ENCODE assay signal across 19 cellular contexts in genomic region chr9:98913705-98914104, GRCh38. TPM values are rescaled to one million over a fixed set of nuclear protein-coding genes. Genes with fewer than 3 reads are reported as not detected.
DNase-seq lines count a peak whose midpoint lies in the region; TF ChIP-seq lines count a peak whose summit lies in the region.
"Had no signal": no experiment of that assay in that cellular context is flagged by ENCODE, and none has a peak within 500 bp of the region (broad histone marks: within the 10 kb centered on the region; RNA-seq: fewer than 3 reads in every experiment).

No MANE protein-coding gene starts in this region.

- H3K4me3 Mint-ChIP-seq in osteocyte (ENCODE audit: unreplicated experiment) = no peak overlapping the region
- H3K4me3 Mint-ChIP-seq: CD4-positive, alpha-beta memory T cell; GM23338; H9 had no signal

- peak overlapping the region; percentile 21 for H3K27ac ChIP-seq in left ventricle myocardium inferior (replicated peaks)
- H3K27ac ChIP-seq: A549 had no signal

- no peak for TF ChIP-seq CTCF in left ventricle myocardium inferior (IDR thresholded peaks at IDR 0.05; ENCODE audit: borderline replicate concordance)
- no peak for TF ChIP-seq CTCF in osteocyte (IDR thresholded peaks at IDR 0.05)

- H3K36me3 Mint-ChIP-seq in osteocyte (ENCODE audit: unreplicated experiment) = no peaks in the 10 kb centered on the region
- H3K36me3 Mint-ChIP-seq: CD4-positive, alpha-beta memory T cell had no signal

- DNase-seq in left ventricle myocardium inferior (no peak), cardiac septum (ENCODE audit: low spot score) (no peak), ecto neural progenitor cell (ENCODE audit: low spot score) (peak; percentile 16), osteocyte (ENCODE audit: extremely low spot score, unreplicated experiment) (peak; percentile 46), cortex of kidney (lab: John Stamatoyannopoulos, UW) (no peak), epidermal melanocyte (ENCODE audit: insufficient read length, low spot score) (no peak)
- DNase-seq in stimulated activated CD4-positive, alpha-beta T cell treated with anti-CD3 and anti-CD28 coated beads, Interleukin-15, amount 100 ng/mL, for 24 hours = no peak
- DNase-seq: 8988T; C1 segment of cervical spinal cord; Calu3; CD4-positive, alpha-beta memory T cell; COR-L47; DMS53; DMS79 treated with DMSO at 0.1 percent for 48 hours; GF-D8 had no signal

- peaks cover 35% of the 10 kb centered on the region for H3K4me1 ChIP-seq in left ventricle myocardium inferior
- H3K4me1 ChIP-seq: A549 had no signal

- no peaks in the 10 kb centered on the region for H3K9me3 Mint-ChIP-seq in osteocyte (ENCODE audit: unreplicated experiment)
- H3K9me3 Mint-ChIP-seq: CD4-positive, alpha-beta memory T cell; GM23338; H9 had no signal

- peaks cover 16% of the 10 kb centered on the region for H3K27me3 Mint-ChIP-seq in osteocyte (ENCODE audit: unreplicated experiment)

- H3K27me3 ChIP-seq in left ventricle myocardium inferior (ENCODE audit: low read depth) = no peaks in the 10 kb centered on the region

- H3K9me3 ChIP-seq in left ventricle myocardium inferior (replicated peaks) = no peaks in the 10 kb centered on the region
- H3K9me3 ChIP-seq: A549 had no signal

- no peak overlapping the region for H3K4me3 ChIP-seq in left ventricle myocardium inferior
- H3K4me3 ChIP-seq: A549, GM23338 had no signal

- peaks cover 13% of the 10 kb centered on the region for H3K4me1 Mint-ChIP-seq in osteocyte (ENCODE audit: unreplicated experiment)
- H3K4me1 Mint-ChIP-seq: CD4-positive, alpha-beta memory T cell had no signal

- no peak overlapping the region for H3K27ac Mint-ChIP-seq in osteocyte (ENCODE audit: unreplicated experiment)
- H3K27ac Mint-ChIP-seq: CD4-positive, alpha-beta memory T cell; GM23338; H9 had no signal

- intact Hi-C loops in left ventricle myocardium inferior (cut with micrococcal nuclease) = no loop called here
- intact Hi-C loops in cardiac septum (cut with DNase I) = no loop called here

- H3K36me3 ChIP-seq in left ventricle myocardium inferior = no peaks in the 10 kb centered on the region

RNA-seq across cellular contexts. Expression of gene COL15A1, which starts 30.0 kb away (rescaled TPM):
- total RNA-seq in left ventricle myocardium inferior (45.4 TPM), cardiac septum (49.4 TPM), osteocyte (0.34 and 0.81 TPM in 2 replicates)
- total RNA-seq: Calu3; CD4-positive, alpha-beta memory T cell; G401; H9 had no signal

Comparison
In these comparisons a context has a peak if more than half of its experiments do, and no peak if none do; other contexts are left out.
1. DNase-seq: peak in ecto neural progenitor cell (single experiment) and osteocyte (single experiment); none in left ventricle myocardium inferior (single experiment), cardiac septum (single experiment), cortex of kidney (single experiment), stimulated activated CD4-positive, alpha-beta T cell treated with anti-CD3 and anti-CD28 coated beads, Interleukin-15, amount 100 ng/mL, for 24 hours (single experiment) and epidermal melanocyte (single experiment).
2. RNA of gene COL15A1, which starts 30.0 kb away (total RNA-seq): 49.4 TPM in cardiac septum (single experiment) and 45.4 TPM in left ventricle myocardium inferior (single experiment); 0.34 to 0.81 TPM in osteocyte; every median in the first group is over 10 times any median in the second.